In the genomic region with DNA sequence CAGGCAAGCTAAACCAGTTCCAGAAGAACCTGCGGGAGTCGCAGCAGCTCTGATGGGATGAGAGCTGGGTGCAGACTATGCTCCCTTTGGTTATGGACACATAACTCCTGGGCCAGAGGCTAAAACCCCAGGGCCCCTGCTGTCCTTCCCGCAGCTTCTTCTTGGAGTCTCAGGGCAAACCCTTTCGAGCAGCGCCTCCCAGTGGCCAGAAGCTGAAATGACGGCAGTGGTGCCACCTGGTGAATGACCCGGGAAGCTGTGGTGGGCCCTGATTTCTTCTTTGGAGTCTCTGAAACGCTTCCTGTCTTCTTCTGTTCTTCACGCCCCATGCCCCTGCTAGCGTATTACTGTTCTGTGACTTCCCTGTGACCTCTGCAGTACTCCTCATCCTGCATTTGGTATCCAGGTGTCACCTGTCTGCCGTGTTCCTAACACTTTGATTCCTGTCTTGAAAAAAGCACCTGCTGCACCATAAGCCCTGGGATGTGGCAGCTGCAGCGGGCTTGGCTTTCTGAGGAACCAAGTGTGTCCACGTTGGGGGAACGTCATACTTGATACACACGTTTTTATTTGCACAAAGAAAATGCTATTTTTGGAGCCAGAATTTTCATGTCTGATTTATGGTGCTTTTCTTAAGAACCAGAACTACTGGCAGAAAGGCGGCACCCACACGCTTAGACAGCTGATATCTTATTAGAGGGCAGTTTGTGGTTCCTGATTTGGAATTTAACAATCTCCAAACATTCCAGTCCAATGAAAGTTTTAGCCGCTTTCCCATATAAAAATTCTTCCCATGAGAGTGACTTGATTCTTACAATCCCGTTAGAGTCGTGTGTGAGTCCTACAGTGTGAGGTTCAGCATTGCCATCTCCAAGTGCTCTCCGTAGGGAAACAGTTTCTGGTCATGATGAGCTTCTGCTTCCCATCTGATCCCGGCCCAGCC, we compare ENCODE assay signal across 8 cellular contexts. TPM values are rescaled to one million over a fixed set of nuclear protein-coding genes. Genes with fewer than 3 reads are reported as not detected.
DNase-seq lines count a peak whose midpoint lies in the region; TF ChIP-seq lines count a peak whose summit lies in the region.
"Not testable (repeated sequence)": the region's sequence is repeated elsewhere in the genome, so short reads cannot be mapped to it uniquely, and the experiment has no call there.

No MANE protein-coding gene starts in this region.

- intact Hi-C loops in head of caudate nucleus (cut with DNase I), result loop anchor here (2.0 kb wide), 1 partner anchor 123 kb away; no protein-coding TSS in a partner anchor

- not testable (repeated sequence) for H2AFZ ChIP-seq in OCI-LY3 (ENCODE audit: low read depth, low read length)

- not testable (repeated sequence) for H3K9ac ChIP-seq in OCI-LY3 (ENCODE audit: low read length)

- H4K20me1 ChIP-seq in OCI-LY3 (ENCODE audit: insufficient read depth, low read length), result not testable (repeated sequence)

- POLR2A ChIA-PET in BJ (lab: Charles Lee), result interaction anchor here (0.6 kb wide), 1 partner anchor 11 kb away, joined by 3 read pairs; no protein-coding TSS in a partner anchor

- not testable (repeated sequence) for H3K4me3 ChIP-seq in BJ (ENCODE audit: low read depth, low read length); HFF-Myc (replicated peaks; ENCODE audit: low read depth, low read length); OCI-LY3 (ENCODE audit: low read length); neutrophil (ENCODE audit: low read depth in 1 of 2, low read length in 1 of 2)

- not testable (repeated sequence) for H3K27me3 ChIP-seq in BJ (ENCODE audit: control insufficient read depth, insufficient read depth, low read length); OCI-LY3 (ENCODE audit: low read depth, low read length); neutrophil

- H3K79me2 ChIP-seq in OCI-LY3 (ENCODE audit: low read length), result not testable (repeated sequence)

- not testable (repeated sequence) for H3K36me3 ChIP-seq in BJ (ENCODE audit: control insufficient read depth, insufficient read depth, low read length); OCI-LY3 (replicated peaks; ENCODE audit: low read depth, low read length); neutrophil

- not testable (repeated sequence) for H3K4me2 ChIP-seq in OCI-LY3 (ENCODE audit: low read length)

- H3K27ac ChIP-seq in OCI-LY3 (ENCODE audit: low read length); neutrophil: not testable (repeated sequence)

- H3K9me3 ChIP-seq in OCI-LY3 (ENCODE audit: insufficient read depth, low read length); neutrophil: not testable (repeated sequence)

- peak; percentile 99 for DNase-seq in BJ (ENCODE audit: low read depth)
- DNase-seq in HFF-Myc (ENCODE audit: extremely low read depth, low read depth), result peak; percentile 40
- DNase-seq in activated CD4-positive, alpha-beta T cell treated with anti-CD3 and anti-CD28 coated beads, Interleukin-2, amount 50 U/mL, for 48 hours, result peak; percentile 78 to 84
- peak; percentile 34 for DNase-seq in astrocyte of the hippocampus (ENCODE audit: low read depth, low spot score)
- peak; percentile 29 to 92 (median 74) for DNase-seq in head of caudate nucleus
- peak; percentile 24 to 34 for DNase-seq in stimulated activated CD8-positive, alpha-beta memory T cell treated with anti-CD3 and anti-CD28 coated beads, Interleukin-15, amount 100 ng/mL, for 4 hours (ENCODE audit: low read depth in 2 of 2)

- not testable (repeated sequence) for H3K4me1 ChIP-seq in OCI-LY3 (ENCODE audit: low read length); neutrophil (ENCODE audit: control insufficient read depth in 1 of 2, insufficient read depth in 1 of 2, low read depth in 1 of 2, low read length in 1 of 2)

- TF ChIP-seq CTCF in BJ (IDR thresholded peaks at IDR 0.05; ENCODE audit: insufficient read depth, low read depth, low read length) (peak; percentile 62), HFF-Myc (IDR thresholded peaks at IDR 0.05; ENCODE audit: low read depth, low read length, missing control alignments) (peak; percentile 63), OCI-LY3 (IDR thresholded peaks at IDR 0.05; ENCODE audit: low read depth, low read length) (peak; percentile 60; the same call in 1 of the 2 replicates), neutrophil (IDR thresholded peaks at IDR 0.05) (peak; percentile 86)

- CTCF ChIA-PET in BJ (lab: Yijun Ruan, JAX), result interaction anchor here (0.7 to 2.0 kb wide), 9 partner anchors 105 to 165 kb away, joined by 3 to 9 read pairs (median 3); no protein-coding TSS in a partner anchor

RNA-seq across cellular contexts. Expression of gene FAM90A1, which starts 4.5 kb away (rescaled TPM):
- 0.20 and 0.22 TPM in 2 replicates for polyA plus RNA-seq in BJ (2011; rRNA removed)
- 0.09 and 0.10 TPM in 2 replicates for polyA minus RNA-seq in BJ (2011; rRNA and poly(A)+ RNA removed)

Comparison
In these comparisons a context has a peak if more than half of its experiments do, and no peak if none do; other contexts are left out.
1. DNase-seq: peak in every context shown above with its lines; median percentile 99 in BJ; 81 in activated CD4-positive, alpha-beta T cell treated with anti-CD3 and anti-CD28 coated beads, Interleukin-2, amount 50 U/mL, for 48 hours; 74 in head of caudate nucleus; 40 in HFF-Myc; 34 in astrocyte of the hippocampus; 29 in stimulated activated CD8-positive, alpha-beta memory T cell treated with anti-CD3 and anti-CD28 coated beads, Interleukin-15, amount 100 ng/mL, for 4 hours.